16 cellular contexts compared by ENCODE assay signal in the genomic region with DNA sequence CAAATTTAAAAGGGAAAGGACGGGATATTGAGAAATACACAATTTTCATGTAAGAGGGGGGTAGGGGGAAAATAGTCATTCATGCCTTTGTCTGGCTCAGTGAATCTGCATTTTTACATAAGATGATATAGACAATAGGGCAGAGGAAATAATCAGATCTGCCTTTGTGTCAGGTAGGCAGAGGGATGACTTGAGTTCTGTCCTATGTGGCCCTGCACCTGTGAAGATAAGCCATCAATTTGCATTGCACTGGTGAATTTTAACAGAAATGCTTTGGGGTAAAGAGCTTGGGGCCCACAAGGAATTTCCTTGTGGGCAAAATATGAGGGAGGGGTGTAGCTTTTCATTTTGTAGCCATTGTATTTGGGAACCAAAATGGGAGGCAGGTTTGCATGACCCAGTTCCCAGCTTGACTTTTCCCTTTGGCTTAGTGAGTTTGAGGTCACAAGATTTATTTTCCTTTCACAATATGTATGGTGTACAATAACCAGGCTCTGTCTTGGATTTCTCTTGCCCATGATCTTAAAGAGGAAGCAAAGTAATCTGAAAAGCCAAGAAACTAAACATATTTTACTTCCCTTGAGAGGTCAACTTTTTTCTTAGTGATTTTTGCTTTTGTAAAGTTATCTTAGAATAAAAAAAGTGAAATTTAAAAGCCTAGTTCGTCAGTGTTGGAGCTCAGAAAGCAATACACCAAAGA.
A peak's percentile ranks its signal among the peaks of the same experiment; 100 is the strongest.
DNase-seq lines count a peak whose midpoint lies in the region; ATAC-seq, FAIRE-seq and TF ChIP-seq lines count a peak whose summit lies in the region.
"Had no signal": no experiment of that assay in that cellular context is flagged by ENCODE, and none has a peak within 500 bp of the region (broad histone marks: within the 10 kb centered on the region; RNA-seq: fewer than 3 reads in every experiment).

No MANE protein-coding gene starts in this region.

- TF ChIP-seq POLR2A in H1 (IDR thresholded peaks at IDR 0.05; ENCODE audit: control extremely low read depth in 1 of 2, low read depth in 2 of 2, low read length in 2 of 2), result no peak

- H3K27me3 Mint-ChIP-seq in activated CD8-positive, alpha-beta T cell treated with anti-CD3 and anti-CD28 coated beads for 36 hours, result no peaks in the 10 kb centered on the region

- FAIRE-seq in GM19239 (lab: Jason Lieb, UNC) (peak; percentile 80), H1 (lab: Jason Lieb, UNC) (no peak)

- 0 out of 2 replicates have a peak overlapping the region, but pooled peaks have one; percentile 21 for H2BK20ac ChIP-seq in H1 (ENCODE audit: low read length)

- H3K79me2 ChIP-seq in H1 (ENCODE audit: control insufficient read depth in 1 of 2, insufficient read depth in 2 of 2, low read length in 2 of 2), result no peaks in the 10 kb centered on the region

- no peak overlapping the region for H3K56ac ChIP-seq in H1 (replicated peaks; ENCODE audit: insufficient read length, low read depth, low read length)

- no peaks in the 10 kb centered on the region for H3K27me3 ChIP-seq in H1 (replicated peaks in 1 of 4; ENCODE audit: control insufficient read depth in 3 of 4, extremely low read depth in 1 of 4, insufficient read depth in 3 of 4, low read length in 3 of 4)
- no peaks in the 10 kb centered on the region for H3K27me3 ChIP-seq in effector memory CD4-positive, alpha-beta T cell (replicated peaks; ENCODE audit: control insufficient read depth, insufficient read depth, low read length, poor library complexity, severe bottlenecking)
- H3K27me3 ChIP-seq: MG63 had no signal

- no peak for ATAC-seq in activated CD8-positive, alpha-beta T cell treated with anti-CD3 and anti-CD28 coated beads for 36 hours

- peaks cover 7 to 26% (median 18%) of the 10 kb centered on the region in 4 experiments; a peak in 5 of 7 replicates for H3K4me1 ChIP-seq in H1 (replicated peaks in 1 of 4; ENCODE audit: control insufficient read depth in 3 of 4, insufficient read depth in 4 of 4, low read length in 3 of 4)
- peaks cover 31% of the 10 kb centered on the region for H3K4me1 ChIP-seq in effector memory CD4-positive, alpha-beta T cell (ENCODE audit: control insufficient read depth, insufficient read depth, low read length, poor library complexity, severe bottlenecking)

- no peak overlapping the region for H2AK5ac ChIP-seq in H1 (ENCODE audit: low read depth, low read length)

- no peak overlapping the region for H3K9ac ChIP-seq in H1 (replicated peaks in 1 of 4; ENCODE audit: extremely low read depth in 1 of 4, low read depth in 3 of 4, low read length in 3 of 4)

- no peak overlapping the region for H3K4me3 ChIP-seq in H1 (ENCODE audit: extremely low read depth in 1 of 4, insufficient read depth in 2 of 4, low read depth in 3 of 4, low read length in 4 of 4)
- no peak overlapping the region for H3K4me3 ChIP-seq in effector memory CD4-positive, alpha-beta T cell (ENCODE audit: insufficient read depth, low read depth, low read length, poor library complexity, severe bottlenecking)
- H3K4me3 ChIP-seq: MG63 had no signal

- no peaks in the 10 kb centered on the region for H3K36me3 Mint-ChIP-seq in activated CD8-positive, alpha-beta T cell treated with anti-CD3 and anti-CD28 coated beads for 36 hours (ENCODE audit: low read depth)

- POLR2A ChIA-PET in H1 (lab: Charles Lee; ENCODE audit: partially characterized antibody), result no interaction called here
- POLR2A ChIA-PET in activated CD8-positive, alpha-beta T cell treated with anti-CD3 and anti-CD28 coated beads for 36 hours (lab: Charles Lee), result interaction anchor here (1.1 kb wide), 1 partner anchor 9 kb away, joined by 3 read pairs; no protein-coding TSS in a partner anchor

- H3K27ac Mint-ChIP-seq in activated CD8-positive, alpha-beta T cell treated with anti-CD3 and anti-CD28 coated beads for 36 hours, result no peak overlapping the region

- H3K23ac ChIP-seq in H1 (ENCODE audit: insufficient read length), result no peak overlapping the region

- no peak overlapping the region for H4K5ac ChIP-seq in H1 (ENCODE audit: insufficient read length, low read depth, low read length)

- peaks cover 3% of the 10 kb centered on the region for H3K9me3 Mint-ChIP-seq in activated CD8-positive, alpha-beta T cell treated with anti-CD3 and anti-CD28 coated beads for 36 hours

- H3K4ac ChIP-seq in H1 (replicated peaks; ENCODE audit: insufficient read length, low read depth, low read length), result no peak overlapping the region

- no peak overlapping the region for H4K91ac ChIP-seq in H1 (replicated peaks; ENCODE audit: insufficient read length, low read length)

- no peak for TF ChIP-seq CTCF in H1 (IDR thresholded peaks at IDR 0.05; ENCODE audit: control extremely low read depth in 1 of 3, insufficient read depth in 1 of 3, low read depth in 1 of 3, low read length in 3 of 3)
- TF ChIP-seq CTCF in activated CD8-positive, alpha-beta T cell treated with anti-CD3 and anti-CD28 coated beads for 36 hours (IDR thresholded peaks at IDR 0.05), result no peak

- H2BK15ac ChIP-seq in H1 (ENCODE audit: low read length), result no peak overlapping the region

- intact Hi-C loops in activated CD8-positive, alpha-beta T cell treated with anti-CD3 and anti-CD28 coated beads for 36 hours (cut with micrococcal nuclease), result no loop called here

- H4K8ac ChIP-seq in H1 (ENCODE audit: extremely low read depth, insufficient read depth, low read length), result no peak overlapping the region

- no peak overlapping the region for H3K27ac ChIP-seq in H1 (ENCODE audit: low read depth, low read length)
- no peak overlapping the region for H3K27ac ChIP-seq in effector memory CD4-positive, alpha-beta T cell (ENCODE audit: insufficient read depth, low read length, poor library complexity, severe bottlenecking)
- H3K27ac ChIP-seq: HL-60 had no signal

- no peak overlapping the region for H2AFZ ChIP-seq in H1 (ENCODE audit: low read length)

- no peak overlapping the region; a peak in 1 of 4 replicates for H3K4me2 ChIP-seq in H1 (ENCODE audit: insufficient read depth in 1 of 2, low read depth in 2 of 2, low read length in 2 of 2)

- no peak overlapping the region for H3K4me3 Mint-ChIP-seq in activated CD8-positive, alpha-beta T cell treated with anti-CD3 and anti-CD28 coated beads for 36 hours

- no peak overlapping the region for H2BK120ac ChIP-seq in H1 (replicated peaks; ENCODE audit: low read depth, low read length)

- DNase-seq in CD1c-positive myeloid dendritic cell (ENCODE audit: extremely low spot score) (peak; percentile 11), GM19239 (ENCODE audit: insufficient read length, low spot score) (no peak), NOMO-1 treated with DMSO at 0.1 percent for 48 hours (lab: John Stamatoyannopoulos, UW; ENCODE audit: unreplicated experiment) (peak; percentile 33), H1 (ENCODE audit: low read depth in 1 of 2, low spot score in 2 of 2) (no peak), GF-D8 (lab: John Stamatoyannopoulos, UW) (no peak), OCI-M1 (lab: John Stamatoyannopoulos, UW) (no peak)
- no peak for DNase-seq in activated CD8-positive, alpha-beta T cell treated with anti-CD3 and anti-CD28 coated beads for 36 hours
- no peak for DNase-seq in effector memory CD4-positive, alpha-beta T cell
- DNase-seq: EL, KG1, MG63, NCI-H1105 treated with DMSO at 0.1 percent for 48 hours, NCI-H187, NCI-H446, NCI-H82 had no signal

- no peak overlapping the region for H3K18ac ChIP-seq in H1 (ENCODE audit: extremely low read depth, low read length)

- CTCF ChIA-PET in H1 (lab: Charles Lee; ENCODE audit: partially characterized antibody), result interaction anchor here (2.0 kb wide), 1 partner anchor 12 kb away, joined by 7 read pairs; no protein-coding TSS in a partner anchor
- CTCF ChIA-PET in activated CD8-positive, alpha-beta T cell treated with anti-CD3 and anti-CD28 coated beads for 36 hours (lab: Charles Lee), result interaction anchor here (0.6 to 1.0 kb wide), 3 partner anchors 9 to 82 kb away, joined by 3 to 4 read pairs (median 3); no protein-coding TSS in a partner anchor

- H3K23me2 ChIP-seq in H1 (ENCODE audit: low read depth, low read length), result no peaks in the 10 kb centered on the region

- peaks cover 51% of the 10 kb centered on the region for H3K4me1 Mint-ChIP-seq in activated CD8-positive, alpha-beta T cell treated with anti-CD3 and anti-CD28 coated beads for 36 hours (ENCODE audit: low read depth)

- no peak overlapping the region for H3K14ac ChIP-seq in H1 (ENCODE audit: insufficient read length)

- no peaks in the 10 kb centered on the region for H4K20me1 ChIP-seq in H1 (replicated peaks in 1 of 2; ENCODE audit: control insufficient read depth in 1 of 2, insufficient read depth in 2 of 2, low read length in 2 of 2)

- 39% methylated on average over 2 of the region's 2 CpGs; no CpG with 5 or more reads in 1 of the 2 experiments for WGBS in H1 (ENCODE audit: extremely low coverage in 1 of 2, insufficient coverage in 1 of 2, insufficient read length in 1 of 2, insufficient replicate concordance in 2 of 2, low coverage in 1 of 2, low lambda C conversion rate in 2 of 2, missing lambda C conversion rate in 1 of 2), 2 experiments

- no peak for TF ChIP-seq RAD21 in H1 (IDR thresholded peaks at IDR 0.05 in 1 of 2, conservative IDR thresholded peaks at IDR 0.05 in 1 of 2; ENCODE audit: low read depth in 2 of 2, low read length in 2 of 2)

- no peak overlapping the region for H2BK12ac ChIP-seq in H1 (ENCODE audit: low read depth, low read length)

- no peaks in the 10 kb centered on the region for H3K9me3 ChIP-seq in H1 (ENCODE audit: insufficient read depth in 2 of 2, low read depth in 1 of 2, low read length in 1 of 2)
- H3K9me3 ChIP-seq in effector memory CD4-positive, alpha-beta T cell (ENCODE audit: control insufficient read depth, low read length), result no peaks in the 10 kb centered on the region
- H3K9me3 ChIP-seq: MG63 had no signal

- no peaks in the 10 kb centered on the region for H3K79me1 ChIP-seq in H1 (ENCODE audit: low read depth, low read length)

- H3K36me3 ChIP-seq in H1 (ENCODE audit: control insufficient read depth in 2 of 4, insufficient read depth in 4 of 4, low read length in 3 of 4), result no peaks in the 10 kb centered on the region
- H3K36me3 ChIP-seq in effector memory CD4-positive, alpha-beta T cell (ENCODE audit: control insufficient read depth, insufficient read depth, low read length), result no peaks in the 10 kb centered on the region
- H3K36me3 ChIP-seq: MG63 had no signal

- TF ChIP-seq EP300 in H1 (IDR thresholded peaks at IDR 0.05; ENCODE audit: borderline replicate concordance in 1 of 2, low read depth in 2 of 2, low read length in 2 of 2), result no peak

- H2BK5ac ChIP-seq in H1 (ENCODE audit: low read depth, low read length), result peak overlapping the region; percentile 17; the same call in 1 of the 2 replicates

TF ChIP-seq in H1, 55 proteins besides CTCF, POLR2A, EP300 and RAD21 (continues in another document):
- no peak for TF ChIP-seq CHD2 (IDR thresholded peaks at IDR 0.05; ENCODE audit: low read length)
- TF ChIP-seq EGR1 (IDR thresholded peaks at IDR 0.05; ENCODE audit: borderline replicate concordance, low read depth, low read length), result no peak
- no peak for TF ChIP-seq FOSL1 (IDR thresholded peaks at IDR 0.05; ENCODE audit: insufficient read depth, low read depth, low read length)
- no peak for TF ChIP-seq PHF8 (conservative IDR thresholded peaks at IDR 0.05; ENCODE audit: low read depth, low read length)
- no peak for TF ChIP-seq NRF1 (IDR thresholded peaks at IDR 0.05; ENCODE audit: low read depth, low read length)
- TF ChIP-seq CBX5 (IDR thresholded peaks at IDR 0.05; ENCODE audit: low read depth, low read length), result no peak

Comparison
In these comparisons a context has a peak if more than half of its experiments do, and no peak if none do; other contexts are left out.
1. DNase-seq: peak in CD1c-positive myeloid dendritic cell (single experiment) and NOMO-1 treated with DMSO at 0.1 percent for 48 hours (single experiment); none in GM19239 (single experiment), H1 (0 of 2), activated CD8-positive, alpha-beta T cell treated with anti-CD3 and anti-CD28 coated beads for 36 hours (single experiment), effector memory CD4-positive, alpha-beta T cell (0 of 3), GF-D8 (single experiment) and OCI-M1 (single experiment).